2 cellular contexts compared by ENCODE assay signal in genomic region chr12:95984685-95985084, GRCh38.
TF ChIP-seq lines count a peak whose summit lies in the region.

No MANE protein-coding gene starts in this region.

TF ChIP-seq in K562, 482 proteins besides CTCF, POLR2A, EP300 and RAD21:
- TF ChIP-seq BCOR (IDR thresholded peaks at IDR 0.05) (no peak), MXI1 (IDR thresholded peaks at IDR 0.05; ENCODE audit: low read depth, low read length) (no peak), ZNF263 (CRISPR knock-in tag; IDR thresholded peaks at IDR 0.05; ENCODE audit: borderline replicate concordance) (no peak), NR1H2 (CRISPR knock-in tag; IDR thresholded peaks at IDR 0.05) (no peak), GATA2 (CRISPR knock-in tag; IDR thresholded peaks at IDR 0.05) (no peak), MAFF (IDR thresholded peaks at IDR 0.05; ENCODE audit: low read length) (0 out of 2 replicates have a peak, but pooled peaks have one; percentile 6), ZNF592 (IDR thresholded peaks at IDR 0.05) (no peak), YY1 (IDR thresholded peaks at IDR 0.05; ENCODE audit: borderline replicate concordance in 1 of 3, control insufficient read depth in 1 of 3, extremely low read depth in 1 of 3, insufficient read depth in 3 of 3, insufficient read length in 1 of 3, insufficient replicate concordance in 2 of 3, low read depth in 1 of 3, low read length in 2 of 3) (no peak), ZNF316 (IDR thresholded peaks at IDR 0.05) (0 out of 2 replicates have a peak, but pooled peaks have one; percentile 5), FOXP1 (CRISPR knock-in tag; IDR thresholded peaks at IDR 0.05) (no peak), CEBPG (CRISPR knock-in tag; IDR thresholded peaks at IDR 0.05) (no peak), CEBPG (tag; conservative IDR thresholded peaks at IDR 0.05 in 1 of 2, IDR thresholded peaks at IDR 0.05 in 1 of 2) (peak in 1 of 2 experiments; percentile 35; a peak in 1 of 4 replicates), ZNF232 (CRISPR knock-in tag; IDR thresholded peaks at IDR 0.05) (no peak), ATF6 (CRISPR knock-in tag; IDR thresholded peaks at IDR 0.05) (no peak), NFXL1 (CRISPR knock-in tag; IDR thresholded peaks at IDR 0.05) (no peak)

TF ChIP-seq in liver, 16 proteins besides CTCF, POLR2A, EP300 and RAD21:
- peak; percentile 51 for TF ChIP-seq FOXA2 (IDR thresholded peaks at IDR 0.05)
- TF ChIP-seq EGR1 (IDR thresholded peaks at IDR 0.05; ENCODE audit: low read depth in 2 of 2) = no peak
- TF ChIP-seq HNF4A (conservative IDR thresholded peaks at IDR 0.05) = peak; percentile 48 to 60
- no peak for TF ChIP-seq SP1 (IDR thresholded peaks at IDR 0.05)
- peak; percentile 23 for TF ChIP-seq YY1 (IDR thresholded peaks at IDR 0.05)
- peak in 1 of 2 donors; percentile 19 for TF ChIP-seq GABPA (IDR thresholded peaks at IDR 0.05 in 1 of 2, conservative IDR thresholded peaks at IDR 0.05 in 1 of 2)
- TF ChIP-seq RXRA (IDR thresholded peaks at IDR 0.05) = peak; percentile 30 to 76
- TF ChIP-seq TAF1 (conservative IDR thresholded peaks at IDR 0.05) = no peak
- TF ChIP-seq ZBTB33 (IDR thresholded peaks at IDR 0.05) = peak; percentile 32
- TF ChIP-seq HNF4G (IDR thresholded peaks at IDR 0.05) = no peak
- TF ChIP-seq NR2F2 (IDR thresholded peaks at IDR 0.05) = no peak
- peak; percentile 24 for TF ChIP-seq ATF3 (IDR thresholded peaks at IDR 0.05)
- no peak for TF ChIP-seq FOXA1 (IDR thresholded peaks at IDR 0.05)
- TF ChIP-seq REST (IDR thresholded peaks at IDR 0.05) = no peak
- no peak for TF ChIP-seq MAX (IDR thresholded peaks at IDR 0.05)
- TF ChIP-seq JUND (IDR thresholded peaks at IDR 0.05) = peak in 1 of 2 donors; percentile 38
